Comparison of ENCODE assay signal across 21 cellular contexts in genomic region chr4:7691992-7692391, GRCh38.
DNase-seq lines count a peak whose midpoint lies in the region; ATAC-seq and TF ChIP-seq lines count a peak whose summit lies in the region.
"Had no signal": no experiment of that assay in that cellular context is flagged by ENCODE, and none has a peak within 500 bp of the region (broad histone marks: within the 10 kb centered on the region; RNA-seq: fewer than 3 reads in every experiment).

No MANE protein-coding gene starts in this region.

- no peaks in the 10 kb centered on the region for H3K9me3 Mint-ChIP-seq in activated naive CD4-positive, alpha-beta T cell treated with anti-CD3 and anti-CD28 coated beads, Interleukin-2, amount 50 U/mL, for 72 hours
- H3K9me3 Mint-ChIP-seq: activated CD4-positive, alpha-beta T cell treated with anti-CD3 and anti-CD28 coated beads, Interleukin-2, amount 10 ng/mL, durations not matched to agents 24 days and 14 days; activated naive CD4-positive, alpha-beta T cell treated with anti-CD3 and anti-CD28 coated beads for 36 hours; dendritic cell treated with granulocyte-macrophage colony-stimulating factor and Interleukin-4, amounts not matched to agents 40 ng/mL and 50 ng/mL, for 4 days; nephron progenitor cell had no signal

- H3K4me3 ChIP-seq in fibroblast of villous mesenchyme (ENCODE audit: low read depth, low read length), result no peak overlapping the region
- H3K4me3 ChIP-seq: BLaER1 treated with 17β-estradiol and CSF1 and Interleukin-3, amounts not matched to agents 10 nM and 100 nM; SK-N-MC; upper lobe of left lung had no signal

- no peaks in the 10 kb centered on the region for H3K36me3 Mint-ChIP-seq in activated naive CD4-positive, alpha-beta T cell treated with anti-CD3 and anti-CD28 coated beads, Interleukin-2, amount 50 U/mL, for 72 hours

- peak; percentile 3 for DNase-seq in DMS153 treated with DMSO at 0.1 percent for 48 hours (lab: John Stamatoyannopoulos, UW; ENCODE audit: unreplicated experiment)
- DNase-seq in NCI-H1105 (lab: John Stamatoyannopoulos, UW), result peak; percentile 55
- DNase-seq in NCI-H748 treated with DMSO at 0.1 percent for 48 hours (lab: John Stamatoyannopoulos, UW), result peak; percentile 6
- peak; percentile 5 for DNase-seq in fibroblast of villous mesenchyme (ENCODE audit: low read depth)
- no peak for DNase-seq in KBM-7
- no peak for DNase-seq in activated naive CD4-positive, alpha-beta T cell treated with anti-CD3 and anti-CD28 coated beads, Interleukin-2, amount 50 U/mL, for 72 hours (ENCODE audit: low spot score in 2 of 2)
- DNase-seq in T-helper 9 cell, result no peak
- DNase-seq: activated CD4-positive, alpha-beta T cell treated with anti-CD3 and anti-CD28 coated beads, Interleukin-2, amount 10 ng/mL, durations not matched to agents 24 days and 14 days; activated CD8-positive, alpha-beta memory T cell treated with anti-CD3 and anti-CD28 coated beads, Interleukin-2, amount 50 U/mL, for 48 hours; activated naive CD4-positive, alpha-beta T cell treated with anti-CD3 and anti-CD28 coated beads for 36 hours; DND-41; islet precursor cell; Kasumi-1; mesenchymal stem cell; nephron progenitor cell; stimulated activated naive CD4-positive, alpha-beta T cell treated with Interleukin-2 at 50 U/mL for 16 hours; upper lobe of left lung had no signal

- no peak overlapping the region for H3K27ac Mint-ChIP-seq in activated naive CD4-positive, alpha-beta T cell treated with anti-CD3 and anti-CD28 coated beads, Interleukin-2, amount 50 U/mL, for 72 hours
- H3K27ac Mint-ChIP-seq: activated CD4-positive, alpha-beta T cell treated with anti-CD3 and anti-CD28 coated beads, Interleukin-2, amount 10 ng/mL, durations not matched to agents 24 days and 14 days; activated naive CD4-positive, alpha-beta T cell treated with anti-CD3 and anti-CD28 coated beads for 36 hours; dendritic cell treated with granulocyte-macrophage colony-stimulating factor and Interleukin-4, amounts not matched to agents 40 ng/mL and 50 ng/mL, for 4 days; nephron progenitor cell had no signal

- no peak for TF ChIP-seq CTCF in fibroblast of villous mesenchyme (IDR thresholded peaks at IDR 0.05; ENCODE audit: insufficient read depth, low read depth, low read length)

- in situ Hi-C loops in KBM-7 (cut with MboI; ENCODE audit: low pct_unique_long_range_greater_than_20kb, low sequenced_read_pairs), result no loop called here

- ATAC-seq in activated naive CD4-positive, alpha-beta T cell treated with anti-CD3 and anti-CD28 coated beads, Interleukin-2, amount 50 U/mL, for 72 hours, result no peak
- ATAC-seq in HG02763 (IDR thresholded peaks at IDR 0.05; ENCODE audit: unreplicated experiment), result no peak

Comparison
In these comparisons a context has a peak if more than half of its experiments do, and no peak if none do; other contexts are left out.
1. DNase-seq: peak in DMS153 treated with DMSO at 0.1 percent for 48 hours (single experiment), NCI-H1105 (single experiment), NCI-H748 treated with DMSO at 0.1 percent for 48 hours (single experiment) and fibroblast of villous mesenchyme (single experiment); none in KBM-7 (single experiment), activated naive CD4-positive, alpha-beta T cell treated with anti-CD3 and anti-CD28 coated beads, Interleukin-2, amount 50 U/mL, for 72 hours (0 of 2) and T-helper 9 cell (single experiment).